14 cellular contexts compared by ENCODE assay signal in genomic region chr20:62201173-62202082, GRCh38. TPM values are rescaled to one million over a fixed set of nuclear protein-coding genes. Genes with fewer than 3 reads are reported as not detected.
DNase-seq lines count a peak whose midpoint lies in the region; ATAC-seq and TF ChIP-seq lines count a peak whose summit lies in the region.
"Had no signal": no experiment of that assay in that cellular context is flagged by ENCODE, and none has a peak within 500 bp of the region (broad histone marks: within the 10 kb centered on the region; RNA-seq: fewer than 3 reads in every experiment).

No MANE protein-coding gene starts in this region.

- H3K4me3 ChIP-seq in lower lobe of right lung (no peak overlapping the region), mammary epithelial cell (replicated peaks in 1 of 3; ENCODE audit: insufficient read depth in 1 of 3, low read depth in 2 of 3, low read length in 3 of 3) (no peak overlapping the region)
- H3K4me3 ChIP-seq: left lung, psoas muscle had no signal

- no peak for TF ChIP-seq POLR2A in GM18505 (IDR thresholded peaks at IDR 0.05; ENCODE audit: borderline replicate concordance, extremely low read depth, insufficient read depth, insufficient read length)

- intact Hi-C loops in lower lobe of right lung (cut with DNase I), result no loop called here
- intact Hi-C loops in mammary epithelial cell (cut with micrococcal nuclease), result no loop called here

- WGBS in mammary epithelial cell (ENCODE audit: low coverage, missing lambda C conversion rate), result 86% methylated on average over 24 of the region's 38 CpGs

- peak; percentile 62 for ATAC-seq in GM18505 (IDR thresholded peaks at IDR 0.05; ENCODE audit: unreplicated experiment)
- ATAC-seq in lower lobe of right lung, result no peak
- ATAC-seq: left lung had no signal

- H3K27me3 Mint-ChIP-seq in HFFc6 (ENCODE audit: insufficient read depth), result peaks cover 2% of the 10 kb centered on the region; the same call in 1 of the 2 replicates
- no peaks in the 10 kb centered on the region for H3K27me3 Mint-ChIP-seq in progenitor cell of endocrine pancreas

- H3K27me3 ChIP-seq in lower lobe of right lung (ENCODE audit: low read depth) (no peaks in the 10 kb centered on the region), mammary epithelial cell (ENCODE audit: insufficient read depth, low read length) (no peaks in the 10 kb centered on the region)
- H3K27me3 ChIP-seq: left lung had no signal

- in situ Hi-C loops in mammary epithelial cell (cut with MboI; ENCODE audit: low sequenced_read_pairs in 2 of 2), result no loop called here

- DNase-seq in HFFc6 (no peak), NCI-H2107 (lab: John Stamatoyannopoulos, UW) (peak; percentile 44), lower lobe of right lung (peak; percentile 39), NCI-H524 treated with DMSO at 0.1 percent for 48 hours (lab: John Stamatoyannopoulos, UW) (no peak), progenitor cell of endocrine pancreas (ENCODE audit: low spot score, unreplicated experiment) (no peak), mammary epithelial cell (no peak), mucosa of gallbladder (ENCODE audit: low spot score) (no peak)
- DNase-seq: activated T-cell treated with anti-CD3 and anti-CD28 coated beads for 4 hours, NCI-H524 had no signal

- no peak overlapping the region for H3K27ac ChIP-seq in lower lobe of right lung
- no peak overlapping the region for H3K27ac ChIP-seq in mammary epithelial cell (ENCODE audit: insufficient read depth, low read depth, low read length)
- H3K27ac ChIP-seq: left lung, psoas muscle had no signal

- dilution Hi-C loops in mammary epithelial cell (cut with HindIII; ENCODE audit: low sequenced_read_pairs), result loop anchor here (5.0 kb wide), 1 partner anchor 76 kb away; no protein-coding TSS in a partner anchor

- H3K27ac Mint-ChIP-seq in HFFc6 (peak overlapping the region; percentile 16; the same call in 1 of the 2 replicates), progenitor cell of endocrine pancreas (no peak overlapping the region)

- H3K4me2 ChIP-seq in mammary epithelial cell (ENCODE audit: insufficient read depth, low read depth, low read length), result no peak overlapping the region

- H3K9me3 ChIP-seq in lower lobe of right lung, result no peaks in the 10 kb centered on the region
- no peaks in the 10 kb centered on the region for H3K9me3 ChIP-seq in mammary epithelial cell (replicated peaks; ENCODE audit: insufficient read depth, low read length)
- H3K9me3 ChIP-seq: left lung, psoas muscle had no signal

- peaks cover 22% of the 10 kb centered on the region for H3K4me1 Mint-ChIP-seq in HFFc6 (ENCODE audit: low read depth)
- H3K4me1 Mint-ChIP-seq in progenitor cell of endocrine pancreas (ENCODE audit: low read depth), result no peaks in the 10 kb centered on the region

- H3K36me3 ChIP-seq in lower lobe of right lung, result peaks cover 74% of the 10 kb centered on the region
- H3K36me3 ChIP-seq in mammary epithelial cell (ENCODE audit: insufficient read depth, low read length), result peaks cover 8% of the 10 kb centered on the region

- H4K20me1 ChIP-seq in mammary epithelial cell (ENCODE audit: insufficient read depth, low read length), result no peaks in the 10 kb centered on the region

- no TSS peak for BruUV-seq in mammary epithelial cell (replicated peaks; lab: Mats Ljungman, UMichigan)

- H3K79me2 ChIP-seq in mammary epithelial cell (ENCODE audit: insufficient read depth, low read length), result no peaks in the 10 kb centered on the region

- no peaks in the 10 kb centered on the region for H3K4me1 ChIP-seq in lower lobe of right lung
- no peaks in the 10 kb centered on the region for H3K4me1 ChIP-seq in mammary epithelial cell (ENCODE audit: insufficient read depth, low read length)
- H3K4me1 ChIP-seq: left lung, psoas muscle had no signal

- CTCF ChIA-PET in mammary epithelial cell (lab: Charles Lee; ENCODE audit: low non-redundant PET), result no interaction called here

- H2AFZ ChIP-seq in mammary epithelial cell (ENCODE audit: low read depth, low read length), result no peak overlapping the region

- no peak for TF ChIP-seq CTCF in HFFc6 (IDR thresholded peaks at IDR 0.05)
- no peak for TF ChIP-seq CTCF in lower lobe of right lung (IDR thresholded peaks at IDR 0.05)
- no peak for TF ChIP-seq CTCF in progenitor cell of endocrine pancreas (IDR thresholded peaks at IDR 0.05; ENCODE audit: unreplicated experiment)
- TF ChIP-seq CTCF in mammary epithelial cell (conservative IDR thresholded peaks at IDR 0.05 in 1 of 2, IDR thresholded peaks at IDR 0.05 in 1 of 2; ENCODE audit: extremely low read depth in 1 of 2, insufficient read depth in 1 of 2, low read depth in 1 of 2, low read length in 2 of 2), result no peak

- H3K4me3 Mint-ChIP-seq in HFFc6 (no peak overlapping the region), progenitor cell of endocrine pancreas (ENCODE audit: low read depth) (no peak overlapping the region)

- H3K36me3 Mint-ChIP-seq in HFFc6 (ENCODE audit: low read depth) (peaks cover 21% of the 10 kb centered on the region), progenitor cell of endocrine pancreas (ENCODE audit: insufficient read depth) (peaks cover 19% of the 10 kb centered on the region)

- H3K9ac ChIP-seq in mammary epithelial cell (ENCODE audit: insufficient read depth, low read length), result no peak overlapping the region

- H3K9me3 Mint-ChIP-seq in HFFc6 (no peaks in the 10 kb centered on the region), progenitor cell of endocrine pancreas (ENCODE audit: low read depth) (no peaks in the 10 kb centered on the region)

RNA-seq across cellular contexts. Expression of gene MTG2, which starts 18.6 kb away (rescaled TPM):
- total RNA-seq in HFFc6 (2021; fragmentation: NEBNext Ultra II Directional; extraction: Animal tissue kit (Norgen Biotek cat#: 25700)), result 10 to 100 TPM; 27.9 to 33.8 (median 30.2) TPM
- 27.1 TPM for total RNA-seq in lower lobe of right lung
- 30.4 and 31.6 TPM in 2 replicates for total RNA-seq in progenitor cell of endocrine pancreas
- total RNA-seq in mammary epithelial cell, result 10 to 100 TPM; 20.7 to 38.6 TPM
- polyA plus RNA-seq in mammary epithelial cell, result 28.2 TPM
- polyA minus RNA-seq in mammary epithelial cell, result 8.8 TPM
- 38.0 TPM for total RNA-seq in mucosa of gallbladder

RNA-seq across cellular contexts. Expression of gene HRH3, which starts 18.6 kb away (rescaled TPM):
- not detected for total RNA-seq in HFFc6 (2021; fragmentation: NEBNext Ultra II Directional; extraction: Animal tissue kit (Norgen Biotek cat#: 25700))
- total RNA-seq in lower lobe of right lung (not detected), progenitor cell of endocrine pancreas (0.10 TPM in 1 of 2 replicates, not detected in the other), mammary epithelial cell (not detected), mucosa of gallbladder (not detected)
- not detected for polyA plus RNA-seq in mammary epithelial cell
- not detected for polyA minus RNA-seq in mammary epithelial cell
- total RNA-seq: Daoy; left lung; psoas muscle; T-helper 2 cell treated with Interferon-gamma antibody and Interleukin-4, amounts not matched to agents 100 ng/mL and 5 ng/mL, for 36 hours had no signal

RNA-seq across cellular contexts. Expression of gene OSBPL2, which starts 36.9 kb away (rescaled TPM):
- 10 to 100 TPM; 32.2 to 37.6 (median 33.5) TPM for total RNA-seq in HFFc6 (2021; fragmentation: NEBNext Ultra II Directional; extraction: Animal tissue kit (Norgen Biotek cat#: 25700))
- total RNA-seq in lower lobe of right lung (56.0 TPM), progenitor cell of endocrine pancreas (56.7 and 57.4 TPM in 2 replicates), mammary epithelial cell (10 to 100 TPM; 39.7 to 52.4 TPM), mucosa of gallbladder (85.3 TPM)
- 12.0 TPM for polyA plus RNA-seq in mammary epithelial cell
- 20.1 TPM for polyA minus RNA-seq in mammary epithelial cell

RNA-seq across cellular contexts. Expression of gene SS18L1, which starts 57.9 kb away (rescaled TPM):
- 1 to 10 TPM; 5.5 to 7.9 (median 5.9) TPM for total RNA-seq in HFFc6 (2021; fragmentation: NEBNext Ultra II Directional; extraction: Animal tissue kit (Norgen Biotek cat#: 25700))
- total RNA-seq in lower lobe of right lung (17.8 TPM), progenitor cell of endocrine pancreas (29.8 and 32.0 TPM in 2 replicates), mammary epithelial cell (10 to 100 TPM; 16.3 to 20.6 TPM), mucosa of gallbladder (14.2 TPM)
- polyA plus RNA-seq in mammary epithelial cell, result 10.4 TPM
- polyA minus RNA-seq in mammary epithelial cell, result 17.7 TPM

RNA-seq across cellular contexts. Expression of gene PSMA7, which starts 58.2 kb away (rescaled TPM):
- total RNA-seq in HFFc6 (2021; fragmentation: NEBNext Ultra II Directional; extraction: Animal tissue kit (Norgen Biotek cat#: 25700)), result 100 to 1,000 TPM; 296 to 357 (median 334) TPM
- 223 TPM for total RNA-seq in lower lobe of right lung
- 221 and 234 TPM in 2 replicates for total RNA-seq in progenitor cell of endocrine pancreas
- 100 to 1,000 TPM; 173 to 303 TPM for total RNA-seq in mammary epithelial cell
- 575 TPM for polyA plus RNA-seq in mammary epithelial cell
- polyA minus RNA-seq in mammary epithelial cell, result 118 TPM
- 189 TPM for total RNA-seq in mucosa of gallbladder

Comparison
In these comparisons a context has a peak if more than half of its experiments do, and no peak if none do; other contexts are left out.
1. DNase-seq: peak in NCI-H2107 (single experiment) and lower lobe of right lung (single experiment); none in HFFc6 (single experiment), NCI-H524 treated with DMSO at 0.1 percent for 48 hours (single experiment), progenitor cell of endocrine pancreas (single experiment), mammary epithelial cell (single experiment) and mucosa of gallbladder (single experiment).